In the genomic region with DNA sequence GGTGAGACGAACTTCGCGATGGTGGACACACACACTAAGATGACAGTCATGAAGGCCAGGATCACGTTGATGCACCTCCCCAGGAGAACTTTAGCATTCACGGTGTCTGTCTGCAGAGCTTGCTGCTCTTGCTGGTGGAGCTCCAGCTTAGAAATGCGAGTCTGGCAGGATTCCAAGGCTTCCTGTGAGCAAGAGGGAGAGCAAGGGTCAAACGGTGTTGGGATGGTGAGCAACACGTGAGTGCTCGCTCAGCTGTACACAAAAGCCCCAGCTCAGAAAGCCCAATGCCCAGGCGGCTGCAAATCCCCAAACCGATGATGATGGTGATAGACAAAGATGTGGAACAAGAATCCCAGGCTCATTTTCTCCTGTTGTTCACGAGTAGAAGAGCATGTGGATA, we compare ENCODE assay signal across 1 cellular context.
TF ChIP-seq lines count a peak whose summit lies in the region.

No MANE protein-coding gene starts in this region.

TF ChIP-seq in HepG2, 621 proteins besides CTCF, POLR2A, EP300 and RAD21 (continued from another document and continues in another):
- TF ChIP-seq, protein P1, sequence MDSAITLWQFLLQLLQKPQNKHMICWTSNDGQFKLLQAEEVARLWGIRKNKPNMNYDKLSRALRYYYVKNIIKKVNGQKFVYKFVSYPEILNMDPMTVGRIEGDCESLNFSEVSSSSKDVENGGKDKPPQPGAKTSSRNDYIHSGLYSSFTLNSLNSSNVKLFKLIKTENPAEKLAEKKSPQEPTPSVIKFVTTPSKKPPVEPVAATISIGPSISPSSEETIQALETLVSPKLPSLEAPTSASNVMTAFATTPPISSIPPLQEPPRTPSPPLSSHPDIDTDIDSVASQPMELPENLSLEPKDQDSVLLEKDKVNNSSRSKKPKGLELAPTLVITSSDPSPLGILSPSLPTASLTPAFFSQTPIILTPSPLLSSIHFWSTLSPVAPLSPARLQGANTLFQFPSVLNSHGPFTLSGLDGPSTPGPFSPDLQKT (CRISPR knock-in tag; IDR thresholded peaks at IDR 0.05; ENCODE audit: borderline replicate concordance), result no peak
- TF ChIP-seq, protein P2, sequence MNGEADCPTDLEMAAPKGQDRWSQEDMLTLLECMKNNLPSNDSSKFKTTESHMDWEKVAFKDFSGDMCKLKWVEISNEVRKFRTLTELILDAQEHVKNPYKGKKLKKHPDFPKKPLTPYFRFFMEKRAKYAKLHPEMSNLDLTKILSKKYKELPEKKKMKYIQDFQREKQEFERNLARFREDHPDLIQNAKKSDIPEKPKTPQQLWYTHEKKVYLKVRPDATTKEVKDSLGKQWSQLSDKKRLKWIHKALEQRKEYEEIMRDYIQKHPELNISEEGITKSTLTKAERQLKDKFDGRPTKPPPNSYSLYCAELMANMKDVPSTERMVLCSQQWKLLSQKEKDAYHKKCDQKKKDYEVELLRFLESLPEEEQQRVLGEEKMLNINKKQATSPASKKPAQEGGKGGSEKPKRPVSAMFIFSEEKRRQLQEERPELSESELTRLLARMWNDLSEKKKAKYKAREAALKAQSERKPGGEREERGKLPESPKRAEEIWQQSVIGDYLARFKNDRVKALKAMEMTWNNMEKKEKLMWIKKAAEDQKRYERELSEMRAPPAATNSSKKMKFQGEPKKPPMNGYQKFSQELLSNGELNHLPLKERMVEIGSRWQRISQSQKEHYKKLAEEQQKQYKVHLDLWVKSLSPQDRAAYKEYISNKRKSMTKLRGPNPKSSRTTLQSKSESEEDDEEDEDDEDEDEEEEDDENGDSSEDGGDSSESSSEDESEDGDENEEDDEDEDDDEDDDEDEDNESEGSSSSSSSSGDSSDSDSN (CRISPR knock-in tag; IDR thresholded peaks at IDR 0.05), result peak; percentile 55; the same call in 1 of the 2 replicates
- TF ChIP-seq RFX3 (CRISPR knock-in tag; IDR thresholded peaks at IDR 0.05) (no peak), ADNP (CRISPR knock-in tag; IDR thresholded peaks at IDR 0.05) (no peak), JARID2 (CRISPR knock-in tag; IDR thresholded peaks at IDR 0.05; ENCODE audit: insufficient replicate concordance) (no peak), ATRX (CRISPR knock-in tag; IDR thresholded peaks at IDR 0.05; ENCODE audit: borderline replicate concordance) (no peak), ZFYVE20 (CRISPR knock-in tag; IDR thresholded peaks at IDR 0.05; ENCODE audit: borderline replicate concordance, low read depth) (no peak), ZNF781 (CRISPR knock-in tag; IDR thresholded peaks at IDR 0.05; ENCODE audit: borderline replicate concordance, not compliant biosample characterization) (no peak), ZNF749 (CRISPR knock-in tag; IDR thresholded peaks at IDR 0.05; ENCODE audit: borderline replicate concordance) (0 out of 2 replicates have a peak, but pooled peaks have one; percentile 28), ZFY (CRISPR knock-in tag; IDR thresholded peaks at IDR 0.05) (no peak), RORA (CRISPR knock-in tag; IDR thresholded peaks at IDR 0.05) (no peak), NFYB (CRISPR knock-in tag; IDR thresholded peaks at IDR 0.05) (no peak), ZBTB38 (CRISPR knock-in tag; IDR thresholded peaks at IDR 0.05) (no peak), PCBP2 (optimal IDR thresholded peaks at IDR 0.05; ENCODE audit: low read depth, low read length, poor library complexity, severe bottlenecking) (no peak), FIP1L1 (IDR thresholded peaks at IDR 0.05; ENCODE audit: borderline replicate concordance, insufficient read depth, low read depth, low read length) (no peak), ATF1 (CRISPR knock-in tag; IDR thresholded peaks at IDR 0.05) (no peak), NFIC (IDR thresholded peaks at IDR 0.05; ENCODE audit: low read length) (peak; percentile 57), CHD4 (IDR thresholded peaks at IDR 0.05; ENCODE audit: borderline replicate concordance, low read length) (no peak), HNRNPK (IDR thresholded peaks at IDR 0.05; ENCODE audit: low read depth, low read length, poor library complexity, severe bottlenecking) (no peak), JDP2 (CRISPR knock-in tag; IDR thresholded peaks at IDR 0.05; ENCODE audit: borderline replicate concordance) (no peak), ZNF34 (CRISPR knock-in tag; IDR thresholded peaks at IDR 0.05; ENCODE audit: borderline replicate concordance) (no peak), MED8 (CRISPR knock-in tag; IDR thresholded peaks at IDR 0.05; ENCODE audit: insufficient replicate concordance) (no peak), ZNF205 (CRISPR knock-in tag; IDR thresholded peaks at IDR 0.05) (peak; percentile 27; the same call in 1 of the 2 replicates), KDM5A (IDR thresholded peaks at IDR 0.05; ENCODE audit: borderline replicate concordance, low read length) (no peak), KDM2A (CRISPR knock-in tag; IDR thresholded peaks at IDR 0.05; ENCODE audit: borderline replicate concordance, low read depth) (peak; percentile 35; the same call in 1 of the 2 replicates), ONECUT2 (CRISPR knock-in tag; IDR thresholded peaks at IDR 0.05) (no peak), MEF2D (CRISPR knock-in tag; IDR thresholded peaks at IDR 0.05) (no peak), NFYC (CRISPR knock-in tag; IDR thresholded peaks at IDR 0.05) (no peak), ZNF431 (CRISPR knock-in tag; IDR thresholded peaks at IDR 0.05; ENCODE audit: borderline replicate concordance, low read depth) (no peak), KDM6A (CRISPR knock-in tag; IDR thresholded peaks at IDR 0.05; ENCODE audit: low read depth) (0 out of 2 replicates have a peak, but pooled peaks have one; percentile 20)
- TF ChIP-seq, protein P3, sequence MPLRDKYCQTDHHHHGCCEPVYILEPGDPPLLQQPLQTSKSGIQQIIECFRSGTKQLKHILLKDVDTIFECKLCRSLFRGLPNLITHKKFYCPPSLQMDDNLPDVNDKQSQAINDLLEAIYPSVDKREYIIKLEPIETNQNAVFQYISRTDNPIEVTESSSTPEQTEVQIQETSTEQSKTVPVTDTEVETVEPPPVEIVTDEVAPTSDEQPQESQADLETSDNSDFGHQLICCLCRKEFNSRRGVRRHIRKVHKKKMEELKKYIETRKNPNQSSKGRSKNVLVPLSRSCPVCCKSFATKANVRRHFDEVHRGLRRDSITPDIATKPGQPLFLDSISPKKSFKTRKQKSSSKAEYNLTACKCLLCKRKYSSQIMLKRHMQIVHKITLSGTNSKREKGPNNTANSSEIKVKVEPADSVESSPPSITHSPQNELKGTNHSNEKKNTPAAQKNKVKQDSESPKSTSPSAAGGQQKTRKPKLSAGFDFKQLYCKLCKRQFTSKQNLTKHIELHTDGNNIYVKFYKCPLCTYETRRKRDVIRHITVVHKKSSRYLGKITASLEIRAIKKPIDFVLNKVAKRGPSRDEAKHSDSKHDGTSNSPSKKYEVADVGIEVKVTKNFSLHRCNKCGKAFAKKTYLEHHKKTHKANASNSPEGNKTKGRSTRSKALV (CRISPR knock-in tag; IDR thresholded peaks at IDR 0.05), result no peak
- TF ChIP-seq, protein P4, sequence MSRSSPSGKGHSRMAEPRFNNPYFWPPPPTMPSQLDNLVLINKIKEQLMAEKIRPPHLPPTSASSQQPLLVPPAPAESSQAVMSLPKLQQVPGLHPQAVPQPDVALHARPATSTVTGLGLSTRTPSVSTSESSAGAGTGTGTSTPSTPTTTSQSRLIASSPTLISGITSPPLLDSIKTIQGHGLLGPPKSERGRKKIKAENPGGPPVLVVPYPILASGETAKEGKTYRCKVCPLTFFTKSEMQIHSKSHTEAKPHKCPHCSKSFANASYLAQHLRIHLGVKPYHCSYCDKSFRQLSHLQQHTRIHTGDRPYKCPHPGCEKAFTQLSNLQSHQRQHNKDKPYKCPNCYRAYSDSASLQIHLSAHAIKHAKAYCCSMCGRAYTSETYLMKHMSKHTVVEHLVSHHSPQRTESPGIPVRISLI (CRISPR knock-in tag; IDR thresholded peaks at IDR 0.05; ENCODE audit: borderline replicate concordance), result no peak
- TF ChIP-seq, protein P5, sequence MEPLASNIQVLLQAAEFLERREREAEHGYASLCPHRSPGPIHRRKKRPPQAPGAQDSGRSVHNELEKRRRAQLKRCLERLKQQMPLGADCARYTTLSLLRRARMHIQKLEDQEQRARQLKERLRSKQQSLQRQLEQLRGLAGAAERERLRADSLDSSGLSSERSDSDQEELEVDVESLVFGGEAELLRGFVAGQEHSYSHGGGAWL (CRISPR knock-in tag; IDR thresholded peaks at IDR 0.05), result no peak
- TF ChIP-seq, protein P6, sequence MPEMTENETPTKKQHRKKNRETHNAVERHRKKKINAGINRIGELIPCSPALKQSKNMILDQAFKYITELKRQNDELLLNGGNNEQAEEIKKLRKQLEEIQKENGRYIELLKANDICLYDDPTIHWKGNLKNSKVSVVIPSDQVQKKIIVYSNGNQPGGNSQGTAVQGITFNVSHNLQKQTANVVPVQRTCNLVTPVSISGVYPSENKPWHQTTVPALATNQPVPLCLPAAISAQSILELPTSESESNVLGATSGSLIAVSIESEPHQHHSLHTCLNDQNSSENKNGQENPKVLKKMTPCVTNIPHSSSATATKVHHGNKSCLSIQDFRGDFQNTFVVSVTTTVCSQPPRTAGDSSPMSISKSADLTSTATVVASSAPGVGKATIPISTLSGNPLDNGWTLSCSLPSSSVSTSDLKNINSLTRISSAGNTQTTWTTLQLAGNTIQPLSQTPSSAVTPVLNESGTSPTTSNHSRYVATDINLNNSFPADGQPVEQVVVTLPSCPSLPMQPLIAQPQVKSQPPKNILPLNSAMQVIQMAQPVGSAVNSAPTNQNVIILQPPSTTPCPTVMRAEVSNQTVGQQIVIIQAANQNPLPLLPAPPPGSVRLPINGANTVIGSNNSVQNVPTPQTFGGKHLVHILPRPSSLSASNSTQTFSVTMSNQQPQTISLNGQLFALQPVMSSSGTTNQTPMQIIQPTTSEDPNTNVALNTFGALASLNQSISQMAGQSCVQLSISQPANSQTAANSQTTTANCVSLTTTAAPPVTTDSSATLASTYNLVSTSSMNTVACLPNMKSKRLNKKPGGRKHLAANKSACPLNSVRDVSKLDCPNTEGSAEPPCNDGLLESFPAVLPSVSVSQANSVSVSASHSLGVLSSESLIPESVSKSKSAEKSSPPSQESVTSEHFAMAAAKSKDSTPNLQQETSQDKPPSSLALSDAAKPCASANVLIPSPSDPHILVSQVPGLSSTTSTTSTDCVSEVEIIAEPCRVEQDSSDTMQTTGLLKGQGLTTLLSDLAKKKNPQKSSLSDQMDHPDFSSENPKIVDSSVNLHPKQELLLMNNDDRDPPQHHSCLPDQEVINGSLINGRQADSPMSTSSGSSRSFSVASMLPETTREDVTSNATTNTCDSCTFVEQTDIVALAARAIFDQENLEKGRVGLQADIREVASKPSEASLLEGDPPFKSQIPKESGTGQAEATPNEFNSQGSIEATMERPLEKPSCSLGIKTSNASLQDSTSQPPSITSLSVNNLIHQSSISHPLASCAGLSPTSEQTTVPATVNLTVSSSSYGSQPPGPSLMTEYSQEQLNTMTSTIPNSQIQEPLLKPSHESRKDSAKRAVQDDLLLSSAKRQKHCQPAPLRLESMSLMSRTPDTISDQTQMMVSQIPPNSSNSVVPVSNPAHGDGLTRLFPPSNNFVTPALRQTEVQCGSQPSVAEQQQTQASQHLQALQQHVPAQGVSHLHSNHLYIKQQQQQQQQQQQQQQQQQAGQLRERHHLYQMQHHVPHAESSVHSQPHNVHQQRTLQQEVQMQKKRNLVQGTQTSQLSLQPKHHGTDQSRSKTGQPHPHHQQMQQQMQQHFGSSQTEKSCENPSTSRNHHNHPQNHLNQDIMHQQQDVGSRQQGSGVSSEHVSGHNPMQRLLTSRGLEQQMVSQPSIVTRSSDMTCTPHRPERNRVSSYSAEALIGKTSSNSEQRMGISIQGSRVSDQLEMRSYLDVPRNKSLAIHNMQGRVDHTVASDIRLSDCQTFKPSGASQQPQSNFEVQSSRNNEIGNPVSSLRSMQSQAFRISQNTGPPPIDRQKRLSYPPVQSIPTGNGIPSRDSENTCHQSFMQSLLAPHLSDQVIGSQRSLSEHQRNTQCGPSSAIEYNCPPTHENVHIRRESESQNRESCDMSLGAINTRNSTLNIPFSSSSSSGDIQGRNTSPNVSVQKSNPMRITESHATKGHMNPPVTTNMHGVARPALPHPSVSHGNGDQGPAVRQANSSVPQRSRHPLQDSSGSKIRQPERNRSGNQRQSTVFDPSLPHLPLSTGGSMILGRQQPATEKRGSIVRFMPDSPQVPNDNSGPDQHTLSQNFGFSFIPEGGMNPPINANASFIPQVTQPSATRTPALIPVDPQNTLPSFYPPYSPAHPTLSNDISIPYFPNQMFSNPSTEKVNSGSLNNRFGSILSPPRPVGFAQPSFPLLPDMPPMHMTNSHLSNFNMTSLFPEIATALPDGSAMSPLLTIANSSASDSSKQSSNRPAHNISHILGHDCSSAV (CRISPR knock-in tag; IDR thresholded peaks at IDR 0.05; ENCODE audit: borderline replicate concordance), result no peak
- TF ChIP-seq, protein P7, sequence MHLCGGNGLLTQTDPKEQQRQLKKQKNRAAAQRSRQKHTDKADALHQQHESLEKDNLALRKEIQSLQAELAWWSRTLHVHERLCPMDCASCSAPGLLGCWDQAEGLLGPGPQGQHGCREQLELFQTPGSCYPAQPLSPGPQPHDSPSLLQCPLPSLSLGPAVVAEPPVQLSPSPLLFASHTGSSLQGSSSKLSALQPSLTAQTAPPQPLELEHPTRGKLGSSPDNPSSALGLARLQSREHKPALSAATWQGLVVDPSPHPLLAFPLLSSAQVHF (CRISPR knock-in tag; IDR thresholded peaks at IDR 0.05), result no peak
- TF ChIP-seq, protein P8, sequence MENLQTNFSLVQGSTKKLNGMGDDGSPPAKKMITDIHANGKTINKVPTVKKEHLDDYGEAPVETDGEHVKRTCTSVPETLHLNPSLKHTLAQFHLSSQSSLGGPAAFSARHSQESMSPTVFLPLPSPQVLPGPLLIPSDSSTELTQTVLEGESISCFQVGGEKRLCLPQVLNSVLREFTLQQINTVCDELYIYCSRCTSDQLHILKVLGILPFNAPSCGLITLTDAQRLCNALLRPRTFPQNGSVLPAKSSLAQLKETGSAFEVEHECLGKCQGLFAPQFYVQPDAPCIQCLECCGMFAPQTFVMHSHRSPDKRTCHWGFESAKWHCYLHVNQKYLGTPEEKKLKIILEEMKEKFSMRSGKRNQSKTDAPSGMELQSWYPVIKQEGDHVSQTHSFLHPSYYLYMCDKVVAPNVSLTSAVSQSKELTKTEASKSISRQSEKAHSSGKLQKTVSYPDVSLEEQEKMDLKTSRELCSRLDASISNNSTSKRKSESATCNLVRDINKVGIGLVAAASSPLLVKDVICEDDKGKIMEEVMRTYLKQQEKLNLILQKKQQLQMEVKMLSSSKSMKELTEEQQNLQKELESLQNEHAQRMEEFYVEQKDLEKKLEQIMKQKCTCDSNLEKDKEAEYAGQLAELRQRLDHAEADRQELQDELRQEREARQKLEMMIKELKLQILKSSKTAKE (CRISPR knock-in tag; IDR thresholded peaks at IDR 0.05; ENCODE audit: borderline replicate concordance), result no peak
- TF ChIP-seq, protein P9, sequence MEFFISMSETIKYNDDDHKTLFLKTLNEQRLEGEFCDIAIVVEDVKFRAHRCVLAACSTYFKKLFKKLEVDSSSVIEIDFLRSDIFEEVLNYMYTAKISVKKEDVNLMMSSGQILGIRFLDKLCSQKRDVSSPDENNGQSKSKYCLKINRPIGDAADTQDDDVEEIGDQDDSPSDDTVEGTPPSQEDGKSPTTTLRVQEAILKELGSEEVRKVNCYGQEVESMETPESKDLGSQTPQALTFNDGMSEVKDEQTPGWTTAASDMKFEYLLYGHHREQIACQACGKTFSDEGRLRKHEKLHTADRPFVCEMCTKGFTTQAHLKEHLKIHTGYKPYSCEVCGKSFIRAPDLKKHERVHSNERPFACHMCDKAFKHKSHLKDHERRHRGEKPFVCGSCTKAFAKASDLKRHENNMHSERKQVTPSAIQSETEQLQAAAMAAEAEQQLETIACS (CRISPR knock-in tag; IDR thresholded peaks at IDR 0.05), result no peak
- TF ChIP-seq, protein P10, sequence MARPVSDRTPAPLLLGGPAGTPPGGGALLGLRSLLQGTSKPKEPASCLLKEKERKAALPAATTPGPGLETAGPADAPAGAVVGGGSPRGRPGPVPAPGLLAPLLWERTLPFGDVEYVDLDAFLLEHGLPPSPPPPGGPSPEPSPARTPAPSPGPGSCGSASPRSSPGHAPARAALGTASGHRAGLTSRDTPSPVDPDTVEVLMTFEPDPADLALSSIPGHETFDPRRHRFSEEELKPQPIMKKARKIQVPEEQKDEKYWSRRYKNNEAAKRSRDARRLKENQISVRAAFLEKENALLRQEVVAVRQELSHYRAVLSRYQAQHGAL (CRISPR knock-in tag; IDR thresholded peaks at IDR 0.05; ENCODE audit: not compliant biosample characterization), result no peak
